Comparison of ENCODE assay signal across 19 cellular contexts in genomic region chr22:32329202-32329645, GRCh38. TPM values are rescaled to one million over a fixed set of nuclear protein-coding genes. Genes with fewer than 3 reads are reported as not detected.
DNase-seq lines count a peak whose midpoint lies in the region; ATAC-seq, FAIRE-seq and TF ChIP-seq lines count a peak whose summit lies in the region.
"Had no signal": no experiment of that assay in that cellular context is flagged by ENCODE, and none has a peak within 500 bp of the region (broad histone marks: within the 10 kb centered on the region; RNA-seq: fewer than 3 reads in every experiment).

No MANE protein-coding gene starts in this region.

- H3K4ac ChIP-seq in H1 (replicated peaks; ENCODE audit: insufficient read length, low read depth, low read length) = no peak overlapping the region

- H4K5ac ChIP-seq in H1 (ENCODE audit: insufficient read length, low read depth, low read length) = no peak overlapping the region

- TF ChIP-seq EP300 in H1 (IDR thresholded peaks at IDR 0.05; ENCODE audit: borderline replicate concordance in 1 of 2, low read depth in 2 of 2, low read length in 2 of 2) = no peak
- TF ChIP-seq EP300 in stomach (IDR thresholded peaks at IDR 0.05) = no peak

- no peak overlapping the region for H3K4me2 ChIP-seq in H1 (ENCODE audit: insufficient read depth in 1 of 2, low read depth in 2 of 2, low read length in 2 of 2)
- H3K4me2 ChIP-seq: A549, GM23338 had no signal

- TF ChIP-seq POLR2A in Peyer's patch (IDR thresholded peaks at IDR 0.05) = no peak
- no peak for TF ChIP-seq POLR2A in H1 (IDR thresholded peaks at IDR 0.05; ENCODE audit: control extremely low read depth in 1 of 2, low read depth in 2 of 2, low read length in 2 of 2)
- TF ChIP-seq POLR2A in stomach (IDR thresholded peaks at IDR 0.05) = no peak

- H3K4me1 ChIP-seq in Peyer's patch (no peaks in the 10 kb centered on the region), H1 (replicated peaks in 1 of 4; ENCODE audit: control insufficient read depth in 3 of 4, insufficient read depth in 4 of 4, low read length in 3 of 4) (peaks cover 0 to 11% (median 9%) of the 10 kb centered on the region in 4 experiments; a peak in 6 of 7 replicates), stomach (no peaks in the 10 kb centered on the region)
- H3K4me1 ChIP-seq: A549, BE2C had no signal

- no peak overlapping the region for H2BK5ac ChIP-seq in H1 (ENCODE audit: low read depth, low read length)

- DNase-seq in Peyer's patch (peak in 2 of 3 donors; percentile 9 to 14), H1 (ENCODE audit: low read depth in 1 of 2, low spot score in 2 of 2) (peak in 1 of 2 experiments; percentile 20), nephron progenitor cell (no peak), stomach (peak; percentile 22), GOT3 (lab: John Stamatoyannopoulos, UW) (no peak)
- DNase-seq: BE2C; CD4-positive, alpha-beta memory T cell; DMS79; HCEC 1CT; HFFc6 had no signal

- WGBS in H1 (ENCODE audit: extremely low coverage in 1 of 2, insufficient coverage in 1 of 2, insufficient read length in 1 of 2, insufficient replicate concordance in 2 of 2, low coverage in 1 of 2, low lambda C conversion rate in 2 of 2, missing lambda C conversion rate in 1 of 2), 2 experiments = 94% methylated on average over 8 of the region's 8 CpGs; no CpG with 5 or more reads in 1 of the 2 experiments
- 81 to 88% (median 87%) methylated on average over 8 of the region's 8 CpGs for WGBS in stomach, 5 donors

- TF ChIP-seq CTCF in Peyer's patch (IDR thresholded peaks at IDR 0.05) (no peak), H1 (IDR thresholded peaks at IDR 0.05; ENCODE audit: control extremely low read depth in 1 of 3, insufficient read depth in 1 of 3, low read depth in 1 of 3, low read length in 3 of 3) (no peak), nephron progenitor cell (IDR thresholded peaks at IDR 0.05) (no peak), stomach (IDR thresholded peaks at IDR 0.05) (no peak)

- no peak for FAIRE-seq in H1 (lab: Jason Lieb, UNC)
- FAIRE-seq: A549, GM12878 had no signal

- H3K79me1 ChIP-seq in H1 (ENCODE audit: low read depth, low read length) = 0 out of 2 replicates have a peak, but pooled peaks cover 3% of the 10 kb centered on the region

- peaks cover 4% of the 10 kb centered on the region for H3K9me3 Mint-ChIP-seq in nephron progenitor cell
- H3K9me3 Mint-ChIP-seq: HFFc6 had no signal

- CTCF ChIA-PET in H1 (lab: Charles Lee; ENCODE audit: partially characterized antibody) = interaction anchor here (0.7 kb wide), 1 partner anchor 63 kb away, joined by 3 read pairs; no protein-coding TSS in a partner anchor

- no peak overlapping the region for H3K4me3 Mint-ChIP-seq in nephron progenitor cell
- H3K4me3 Mint-ChIP-seq: CD4-positive, alpha-beta memory T cell; GM23338; HFFc6 had no signal

- no peak overlapping the region for H3K18ac ChIP-seq in H1 (ENCODE audit: extremely low read depth, low read length)

- H3K27me3 Mint-ChIP-seq in nephron progenitor cell (ENCODE audit: low read depth, poor library complexity) = peaks cover 19% of the 10 kb centered on the region

- no peak overlapping the region for H2BK12ac ChIP-seq in H1 (ENCODE audit: low read depth, low read length)

- H3K4me3 ChIP-seq in Peyer's patch (no peak overlapping the region), H1 (ENCODE audit: extremely low read depth in 1 of 4, insufficient read depth in 2 of 4, low read depth in 3 of 4, low read length in 4 of 4) (no peak overlapping the region), stomach (no peak overlapping the region)
- H3K4me3 ChIP-seq: A549, GM12878, GM23338 had no signal

- H4K20me1 ChIP-seq in H1 (replicated peaks in 1 of 2; ENCODE audit: control insufficient read depth in 1 of 2, insufficient read depth in 2 of 2, low read length in 2 of 2) = peaks cover 0 to 4% of the 10 kb centered on the region in 2 experiments

- H3K27me3 ChIP-seq in Peyer's patch (no peaks in the 10 kb centered on the region), H1 (replicated peaks in 1 of 4; ENCODE audit: control insufficient read depth in 3 of 4, extremely low read depth in 1 of 4, insufficient read depth in 3 of 4, low read length in 3 of 4) (peaks cover 0 to 1% (median 0%) of the 10 kb centered on the region in 4 experiments; a peak in 1 of 7 replicates), stomach (peaks cover 0 to 27% (median 5%) of the 10 kb centered on the region in 3 donors)
- H3K27me3 ChIP-seq: BE2C had no signal

- H2AFZ ChIP-seq in H1 (ENCODE audit: low read length) = no peak overlapping the region
- H2AFZ ChIP-seq: GM23338 had no signal

- H3K27ac Mint-ChIP-seq in nephron progenitor cell = peak overlapping the region; percentile 7
- H3K27ac Mint-ChIP-seq: CD4-positive, alpha-beta memory T cell; GM23338; HFFc6 had no signal

- H4K8ac ChIP-seq in H1 (ENCODE audit: extremely low read depth, insufficient read depth, low read length) = no peak overlapping the region

- peaks cover 19% of the 10 kb centered on the region for H3K4me1 Mint-ChIP-seq in nephron progenitor cell
- H3K4me1 Mint-ChIP-seq: CD4-positive, alpha-beta memory T cell had no signal

- H2AK5ac ChIP-seq in H1 (ENCODE audit: low read depth, low read length) = no peak overlapping the region

- H3K9ac ChIP-seq in H1 (replicated peaks in 1 of 4; ENCODE audit: extremely low read depth in 1 of 4, low read depth in 3 of 4, low read length in 3 of 4) = no peak overlapping the region; a peak in 1 of 7 replicates

- H3K23me2 ChIP-seq in H1 (ENCODE audit: low read depth, low read length) = peaks cover 15% of the 10 kb centered on the region; the same call in 1 of the 2 replicates

- H3K36me3 ChIP-seq in Peyer's patch = no peaks in the 10 kb centered on the region
- H3K36me3 ChIP-seq in H1 (ENCODE audit: control insufficient read depth in 2 of 4, insufficient read depth in 4 of 4, low read length in 3 of 4) = no peaks in the 10 kb centered on the region
- no peaks in the 10 kb centered on the region for H3K36me3 ChIP-seq in stomach
- H3K36me3 ChIP-seq: BE2C had no signal

- no peak overlapping the region for H3K14ac ChIP-seq in H1 (ENCODE audit: insufficient read length)

- intact Hi-C loops in stomach (cut with DNase I; ENCODE audit: low total_unique reads) = no loop called here

- POLR2A ChIA-PET in H1 (lab: Charles Lee; ENCODE audit: partially characterized antibody) = no interaction called here

- no peak overlapping the region for H3K56ac ChIP-seq in H1 (replicated peaks; ENCODE audit: insufficient read length, low read depth, low read length)

- no peak overlapping the region for H2BK120ac ChIP-seq in H1 (replicated peaks; ENCODE audit: low read depth, low read length)

- 0 out of 2 replicates have a peak overlapping the region, but pooled peaks have one; percentile 72 for H2BK15ac ChIP-seq in H1 (ENCODE audit: low read length)

- H3K27ac ChIP-seq in Peyer's patch (no peak overlapping the region), H1 (ENCODE audit: low read depth, low read length) (no peak overlapping the region), stomach (no peak overlapping the region)
- H3K27ac ChIP-seq: A549, C4-2B had no signal

- H3K9me3 ChIP-seq in Peyer's patch = no peaks in the 10 kb centered on the region
- H3K9me3 ChIP-seq in H1 (ENCODE audit: insufficient read depth in 2 of 2, low read depth in 1 of 2, low read length in 1 of 2) = peaks cover 5% of the 10 kb centered on the region in 2 experiments; a peak in 3 of 4 replicates
- no peaks in the 10 kb centered on the region for H3K9me3 ChIP-seq in stomach
- H3K9me3 ChIP-seq: A549, BE2C had no signal

- ATAC-seq in GM18870 (IDR thresholded peaks at IDR 0.05; ENCODE audit: unreplicated experiment) = no peak
- no peak for ATAC-seq in esophagus mucosa
- no peak for ATAC-seq in HG03108 (IDR thresholded peaks at IDR 0.05; ENCODE audit: unreplicated experiment)
- ATAC-seq: A549, GM12878, GM23338 had no signal

- no peaks in the 10 kb centered on the region for H3K36me3 Mint-ChIP-seq in nephron progenitor cell (ENCODE audit: low read depth)
- H3K36me3 Mint-ChIP-seq: CD4-positive, alpha-beta memory T cell had no signal

- H2BK20ac ChIP-seq in H1 (ENCODE audit: low read length) = 0 out of 2 replicates have a peak overlapping the region, but pooled peaks have one; percentile 10

- TF ChIP-seq RAD21 in H1 (IDR thresholded peaks at IDR 0.05 in 1 of 2, conservative IDR thresholded peaks at IDR 0.05 in 1 of 2; ENCODE audit: low read depth in 2 of 2, low read length in 2 of 2) = no peak

- H3K79me2 ChIP-seq in H1 (ENCODE audit: control insufficient read depth in 1 of 2, insufficient read depth in 2 of 2, low read length in 2 of 2) = no peaks in the 10 kb centered on the region

- H4K91ac ChIP-seq in H1 (replicated peaks; ENCODE audit: insufficient read length, low read length) = no peak overlapping the region

- no peak overlapping the region for H3K23ac ChIP-seq in H1 (ENCODE audit: insufficient read length)

TF ChIP-seq in H1, 55 proteins besides CTCF, POLR2A, EP300 and RAD21 (continues in another document):
- no peak for TF ChIP-seq SP1 (IDR thresholded peaks at IDR 0.05; ENCODE audit: low read depth, low read length)

RNA-seq across cellular contexts. Expression of gene RFPL3, which starts 28.4 kb away (rescaled TPM):
- total RNA-seq in Peyer's patch = not detected
- 0.24 TPM in 1 of 2 replicates, not detected in the other for total RNA-seq in H1 (2021; fragmentation: NEBNext Ultra II Directional; extraction: Animal tissue kit (Norgen Biotek cat#: 25700))
- 0.08 TPM in 2 replicates for polyA plus RNA-seq in H1 (2011; rRNA removed)
- polyA plus RNA-seq in H1 (2011; cell fraction: cytosol; rRNA removed) = 0.14 TPM
- polyA plus RNA-seq in H1 (2011; cell fraction: nucleus; rRNA removed) = not detected
- 0.17 to 0.18 TPM in 2 of 4 replicates, not detected in the others for polyA plus RNA-seq in H1 (2012, experiment 1 of 2)
- polyA plus RNA-seq in H1 (2012, experiment 2 of 2) = not detected
- polyA plus RNA-seq in H1 (2013, experiment 1 of 2) = 0.12 TPM
- polyA plus RNA-seq in H1 (2013, experiment 2 of 2) = 0.24 TPM
- polyA minus RNA-seq in H1 (2011; rRNA and poly(A)+ RNA removed) = not detected in 2 replicates
- not detected for polyA minus RNA-seq in H1 (2011; cell fraction: cytosol; rRNA and poly(A)+ RNA removed)
- polyA minus RNA-seq in H1 (2011; cell fraction: nucleus; rRNA and poly(A)+ RNA removed) = not detected
- total RNA-seq in stomach = not detected
- polyA plus RNA-seq in stomach = not detected
- total RNA-seq in esophagus mucosa = not detected
- total RNA-seq: CD4-positive, alpha-beta memory T cell; G401; GM12878; GM23338; HFFc6 had no signal
- polyA plus RNA-seq: A549; AG04450; CD4-positive, alpha-beta memory T cell; GM12878; GM23338 had no signal

Comparison
In these comparisons a context has a peak if more than half of its experiments do, and no peak if none do; other contexts are left out.
1. DNase-seq: peak in Peyer's patch (2 of 3) and stomach (single experiment); none in nephron progenitor cell (single experiment) and GOT3 (single experiment).